In genomic region chr12:121770802-121771625, GRCh38 we compare ENCODE assay signal across 1 cellular context.
TF ChIP-seq lines count a peak whose summit lies in the region.

No MANE protein-coding gene starts in this region.

TF ChIP-seq in GM23338, 12 proteins besides CTCF, POLR2A, EP300 and RAD21:
- no peak for TF ChIP-seq ZNF462 (CRISPR knock-in tag; IDR thresholded peaks at IDR 0.05)
